Comparison of ENCODE assay signal across 21 cellular contexts in the genomic region with DNA sequence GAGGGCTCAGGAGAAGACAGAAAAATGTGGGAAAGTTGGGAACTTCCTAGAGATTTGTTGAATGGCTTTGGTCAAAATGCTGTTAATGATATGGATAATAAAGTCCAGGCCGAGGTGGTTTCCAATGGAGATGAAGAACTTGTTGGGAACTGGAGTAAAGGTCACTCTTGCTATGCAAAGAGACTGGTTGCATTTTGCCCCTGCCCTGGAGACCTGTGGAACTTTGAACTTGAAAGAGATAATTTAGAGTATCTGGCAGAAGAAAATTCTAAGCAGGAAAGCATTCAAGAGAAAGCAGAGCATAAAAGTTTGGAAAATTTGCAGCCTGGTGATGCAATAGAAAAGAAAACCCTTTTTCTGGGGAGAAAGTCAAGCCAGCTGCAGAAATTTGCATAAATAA.
DNase-seq lines count a peak whose midpoint lies in the region; ATAC-seq, FAIRE-seq and TF ChIP-seq lines count a peak whose summit lies in the region.
"Had no signal": no experiment of that assay in that cellular context is flagged by ENCODE, and none has a peak within 500 bp of the region (broad histone marks: within the 10 kb centered on the region; RNA-seq: fewer than 3 reads in every experiment).

No MANE protein-coding gene starts in this region.

- WGBS in liver: 24% methylated on average over 1 of the region's 1 CpG
- 0% methylated on average over 1 of the region's 1 CpG for WGBS in HepG2 (ENCODE audit: low lambda C conversion rate)
- 29% methylated on average over 1 of the region's 1 CpG for whole genome bisulfite sequencing in right lobe of liver (ENCODE audit: insufficient coverage, low coverage, low lambda C conversion rate, missing lambda C conversion rate)

- no peak overlapping the region for H2AFZ ChIP-seq in HepG2 (ENCODE audit: low read length)
- H2AFZ ChIP-seq: GM23338 had no signal

- H3K27me3 ChIP-seq in liver (ENCODE audit: control insufficient read depth in 4 of 4, insufficient read depth in 4 of 4, low read length in 3 of 4): no peaks in the 10 kb centered on the region
- no peaks in the 10 kb centered on the region for H3K27me3 ChIP-seq in HepG2 (ENCODE audit: control insufficient read depth in 1 of 2, insufficient read depth in 2 of 2, low read length in 2 of 2)
- no peaks in the 10 kb centered on the region for H3K27me3 ChIP-seq in right lobe of liver
- H3K27me3 ChIP-seq: BLaER1 had no signal

- intact Hi-C loops in HepG2 (cut with micrococcal nuclease; ENCODE audit: unreplicated experiment): no loop called here
- intact Hi-C loops in right lobe of liver (cut with DNase I): no loop called here

- no peak for FAIRE-seq in HepG2 (lab: Jason Lieb, UNC)
- FAIRE-seq: A549, H54, HTR-8/SVneo had no signal

- peaks cover 9 to 23% of the 10 kb centered on the region in 2 donors for H3K4me1 Mint-ChIP-seq in stimulated activated naive B cell treated with anti-CD40 and anti-IgM and Interleukin-4, amounts not matched to agents 10 μg/mL and 1 μg/mL and 100 μg/mL, for 72 hours
- H3K4me1 Mint-ChIP-seq: CD4-positive, alpha-beta memory T cell; GM23338 had no signal

- no peak for DNase-seq in HepG2 (ENCODE audit: low spot score)
- DNase-seq in right lobe of liver: peak in 1 of 3 donors; percentile 63
- no peak for DNase-seq in stimulated activated naive B cell treated with anti-CD40 and anti-IgM and Interleukin-4, amounts not matched to agents 10 μg/mL and 1 μg/mL and 100 μg/mL, for 72 hours
- DNase-seq in effector CD8-positive, alpha-beta T cell (lab: John Stamatoyannopoulos, UW): no peak
- no peak for DNase-seq in activated naive CD4-positive, alpha-beta T cell (lab: John Stamatoyannopoulos, UW)
- no peak for DNase-seq in GM03348 (ENCODE audit: low spot score)
- DNase-seq: AML-193; CD4-positive, alpha-beta memory T cell; DMS153; DMS79; GDM1; HCEC 1CT; HFFc6 had no signal

- H3K4me3 Mint-ChIP-seq in stimulated activated naive B cell treated with anti-CD40 and anti-IgM and Interleukin-4, amounts not matched to agents 10 μg/mL and 1 μg/mL and 100 μg/mL, for 72 hours: no peak overlapping the region
- H3K4me3 Mint-ChIP-seq: CD14-positive monocyte; CD4-positive, alpha-beta memory T cell; GM23338; HFFc6 had no signal

- H3K4me1 ChIP-seq in liver (ENCODE audit: control insufficient read depth in 4 of 4, insufficient read depth in 4 of 4, low read length in 3 of 4): peaks cover 11 to 34% (median 26%) of the 10 kb centered on the region in 4 donors
- H3K4me1 ChIP-seq in HepG2 (ENCODE audit: insufficient read depth, low read length): no peaks in the 10 kb centered on the region
- H3K4me1 ChIP-seq in right lobe of liver: peaks cover 0 to 40% (median 7%) of the 10 kb centered on the region in 4 donors
- H3K4me1 ChIP-seq: A549, BLaER1 had no signal

- CTCF ChIA-PET in HepG2 (lab: Yijun Ruan, JAX; ENCODE audit: low intra/inter-chr PET ratio, low total read pairs): no interaction called here

- in situ Hi-C loops in HepG2 (cut with HindIII; ENCODE audit: extremely low pct_ligation_motif_present, low pct_unique_long_range_greater_than_20kb): no loop called here

- no peak overlapping the region for H3K4me2 ChIP-seq in HepG2 (ENCODE audit: low read depth, low read length)
- H3K4me2 ChIP-seq: A549, BLaER1, GM23338 had no signal

- peaks cover 17 to 19% of the 10 kb centered on the region in 2 donors for H3K27me3 Mint-ChIP-seq in stimulated activated naive B cell treated with anti-CD40 and anti-IgM and Interleukin-4, amounts not matched to agents 10 μg/mL and 1 μg/mL and 100 μg/mL, for 72 hours

- ATAC-seq in HepG2 (no peak), right lobe of liver (peak in 3 of 4 donors; percentile 36 to 60 (median 60))
- no peak for ATAC-seq in stimulated activated naive B cell treated with anti-CD40 and anti-IgM and Interleukin-4, amounts not matched to agents 10 μg/mL and 1 μg/mL and 100 μg/mL, for 72 hours (replicated peaks)
- ATAC-seq: A549, GM23338 had no signal

- peaks cover 2 to 6% of the 10 kb centered on the region in 2 donors for H3K36me3 Mint-ChIP-seq in stimulated activated naive B cell treated with anti-CD40 and anti-IgM and Interleukin-4, amounts not matched to agents 10 μg/mL and 1 μg/mL and 100 μg/mL, for 72 hours
- H3K36me3 Mint-ChIP-seq: CD14-positive monocyte; CD4-positive, alpha-beta memory T cell had no signal

- H3K4me3 ChIP-seq in liver (ENCODE audit: low read depth in 1 of 3, low read length in 3 of 3) (no peak overlapping the region), HepG2 (replicated peaks in 1 of 3; ENCODE audit: insufficient read depth in 1 of 3, low read depth in 2 of 3, low read length in 3 of 3) (no peak overlapping the region), right lobe of liver (no peak overlapping the region)
- H3K4me3 ChIP-seq: A549, BLaER1, GM23338 had no signal

- BruUV-seq in HepG2 (replicated peaks; lab: Mats Ljungman, UMichigan): no TSS peak

- no peaks in the 10 kb centered on the region for H3K79me2 ChIP-seq in HepG2 (ENCODE audit: insufficient read depth, low read length)

- H3K9ac ChIP-seq in liver (ENCODE audit: low read depth in 1 of 2, low read length in 2 of 2): no peak overlapping the region
- no peak overlapping the region for H3K9ac ChIP-seq in HepG2 (ENCODE audit: insufficient read depth, low read depth, low read length)
- H3K9ac ChIP-seq: BLaER1 had no signal

- H3K9me3 ChIP-seq in liver (ENCODE audit: control insufficient read depth in 4 of 4, low read length in 3 of 4) (no peaks in the 10 kb centered on the region), HepG2 (ENCODE audit: low read length) (no peaks in the 10 kb centered on the region), right lobe of liver (no peaks in the 10 kb centered on the region)
- H3K9me3 ChIP-seq: A549, BLaER1 had no signal

- H4K20me1 ChIP-seq in HepG2 (ENCODE audit: insufficient read depth, low read length): no peaks in the 10 kb centered on the region
- H4K20me1 ChIP-seq: BLaER1 had no signal

- POLR2A ChIA-PET in HepG2 (lab: Yijun Ruan, JAX): no interaction called here

- peak overlapping the region; percentile 68 for H3K27ac Mint-ChIP-seq in stimulated activated naive B cell treated with anti-CD40 and anti-IgM and Interleukin-4, amounts not matched to agents 10 μg/mL and 1 μg/mL and 100 μg/mL, for 72 hours
- H3K27ac Mint-ChIP-seq: CD4-positive, alpha-beta memory T cell; GM23338; HFFc6 had no signal

- no peak for TF ChIP-seq EP300 in HepG2 (IDR thresholded peaks at IDR 0.05; ENCODE audit: low read depth in 2 of 2, low read length in 2 of 2)
- TF ChIP-seq EP300 in HepG2 (CRISPR knock-in tag; IDR thresholded peaks at IDR 0.05; ENCODE audit: borderline replicate concordance): no peak

- peaks cover 8 to 14% of the 10 kb centered on the region in 2 donors for H3K9me3 Mint-ChIP-seq in stimulated activated naive B cell treated with anti-CD40 and anti-IgM and Interleukin-4, amounts not matched to agents 10 μg/mL and 1 μg/mL and 100 μg/mL, for 72 hours
- H3K9me3 Mint-ChIP-seq: GM23338, HFFc6 had no signal

- H3K27ac ChIP-seq in liver (ENCODE audit: low read depth in 1 of 2, low read length in 2 of 2) (peak overlapping the region in 1 of 2 donors; percentile 47), HepG2 (ENCODE audit: extremely low read length, insufficient read depth, low read length) (no peak overlapping the region), right lobe of liver (peak overlapping the region in 2 of 3 donors; percentile 28 to 70)
- H3K27ac ChIP-seq: 22Rv1, A549, BLaER1 had no signal

- TF ChIP-seq POLR2A in HepG2 (IDR thresholded peaks at IDR 0.05; ENCODE audit: insufficient read depth in 1 of 2, low read depth in 2 of 2, low read length in 2 of 2): no peak
- no peak for TF ChIP-seq POLR2A in right lobe of liver (IDR thresholded peaks at IDR 0.05)

- H3K36me3 ChIP-seq in liver (ENCODE audit: control insufficient read depth in 4 of 4, insufficient read depth in 3 of 4, low read depth in 1 of 4, low read length in 3 of 4): no peaks in the 10 kb centered on the region
- no peaks in the 10 kb centered on the region for H3K36me3 ChIP-seq in HepG2 (replicated peaks in 1 of 2; ENCODE audit: control insufficient read depth in 1 of 2, insufficient read depth in 2 of 2, low read length in 2 of 2)
- H3K36me3 ChIP-seq in right lobe of liver: no peaks in the 10 kb centered on the region
- H3K36me3 ChIP-seq: BLaER1 had no signal

- TF ChIP-seq RAD21 in liver (IDR thresholded peaks at IDR 0.05) (peak in 1 of 2 donors; percentile 21), HepG2 (CRISPR knock-in tag; IDR thresholded peaks at IDR 0.05) (no peak)

- TF ChIP-seq CTCF in liver (IDR thresholded peaks at IDR 0.05; ENCODE audit: low read depth, low read length, missing input control) (no peak), HepG2 (CRISPR knock-in tag; IDR thresholded peaks at IDR 0.05) (no peak), right lobe of liver (IDR thresholded peaks at IDR 0.05) (no peak)

TF ChIP-seq in liver, 16 proteins besides CTCF, POLR2A, EP300 and RAD21 (continues in another document):
- TF ChIP-seq EGR1 (IDR thresholded peaks at IDR 0.05; ENCODE audit: low read depth in 2 of 2) (no peak), GABPA (IDR thresholded peaks at IDR 0.05 in 1 of 2, conservative IDR thresholded peaks at IDR 0.05 in 1 of 2) (no peak), FOXA2 (IDR thresholded peaks at IDR 0.05) (no peak), JUND (IDR thresholded peaks at IDR 0.05) (peak; percentile 49 to 66), SP1 (IDR thresholded peaks at IDR 0.05) (peak; percentile 77), NR2F2 (IDR thresholded peaks at IDR 0.05) (no peak), FOXA1 (IDR thresholded peaks at IDR 0.05) (no peak), YY1 (IDR thresholded peaks at IDR 0.05) (peak; percentile 45), HNF4A (conservative IDR thresholded peaks at IDR 0.05) (peak; percentile 92 to 95), HNF4G (IDR thresholded peaks at IDR 0.05) (peak; percentile 75)

TF ChIP-seq in HepG2, 621 proteins besides CTCF, POLR2A, EP300 and RAD21:
- no peak for TF ChIP-seq FLYWCH1 (CRISPR knock-in tag; IDR thresholded peaks at IDR 0.05)

Comparison
In these comparisons a context has a peak if more than half of its experiments do, and no peak if none do; other contexts are left out.
1. ATAC-seq: peak in right lobe of liver (3 of 4); none in HepG2 (single experiment) and stimulated activated naive B cell treated with anti-CD40 and anti-IgM and Interleukin-4, amounts not matched to agents 10 μg/mL and 1 μg/mL and 100 μg/mL, for 72 hours (0 of 2).